ENCODE assay signal across 10 cellular contexts in the genomic region with DNA sequence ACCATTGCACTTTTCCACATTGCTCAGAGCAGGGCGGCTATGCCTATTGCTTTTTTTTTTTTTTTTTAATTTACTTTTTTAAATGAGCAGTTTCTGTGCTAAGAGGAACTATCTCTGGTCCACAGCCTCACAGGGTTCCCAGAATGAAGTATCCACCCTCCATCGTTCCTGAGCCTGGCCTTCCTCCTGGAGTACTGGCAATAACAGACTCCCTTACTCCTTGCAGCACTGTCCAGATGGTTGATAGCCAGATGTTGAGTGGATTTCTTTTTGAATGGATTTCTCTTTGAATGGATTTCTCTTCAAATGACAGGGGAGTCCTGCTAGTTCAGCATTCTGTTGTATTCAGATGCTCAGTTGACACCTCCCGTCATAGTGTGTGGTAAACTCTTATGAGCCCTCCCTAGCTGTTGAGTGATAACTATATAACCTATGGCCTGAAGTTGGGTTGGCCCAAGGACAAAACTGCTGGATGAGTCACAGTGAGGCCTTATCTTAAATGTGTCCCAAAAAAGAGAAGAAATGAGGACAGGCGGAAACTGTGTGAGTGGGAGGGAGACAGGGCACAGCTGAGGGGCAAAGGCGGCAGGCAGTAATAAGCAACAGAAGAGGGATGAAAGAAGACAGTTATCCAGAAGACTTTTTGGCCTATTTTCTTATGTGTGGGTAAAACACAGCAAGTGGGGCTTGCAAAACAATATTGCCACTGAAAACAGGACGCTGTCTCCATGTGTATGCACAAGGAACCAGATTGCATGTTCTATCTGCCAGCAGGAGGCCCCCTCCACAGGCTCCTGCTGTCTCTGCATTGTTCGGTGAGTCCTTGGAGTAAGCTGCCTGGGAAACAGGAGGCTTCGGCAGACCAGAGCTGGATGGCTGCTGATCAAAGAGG.
A peak's percentile ranks its signal among the peaks of the same experiment; 100 is the strongest.
DNase-seq lines count a peak whose midpoint lies in the region; ATAC-seq and TF ChIP-seq lines count a peak whose summit lies in the region.
"Had no signal": no experiment of that assay in that cellular context is flagged by ENCODE, and none has a peak within 500 bp of the region (broad histone marks: within the 10 kb centered on the region; RNA-seq: fewer than 3 reads in every experiment).

No MANE protein-coding gene starts in this region.

- TF ChIP-seq CTCF in NB4 (IDR thresholded peaks at IDR 0.05; ENCODE audit: low read depth, low read length) (peak; percentile 36), tibial nerve (IDR thresholded peaks at IDR 0.05) (peak in 1 of 5 experiments; percentile 16)

- TF ChIP-seq POLR2A in NB4 (IDR thresholded peaks at IDR 0.05; ENCODE audit: extremely low read depth, insufficient read length) (no peak), tibial nerve (IDR thresholded peaks at IDR 0.05) (no peak)

- no peak for ATAC-seq in HG03196 (IDR thresholded peaks at IDR 0.05; ENCODE audit: unreplicated experiment)

- WGBS in mesodermal cell (ENCODE audit: insufficient coverage in 2 of 2), 2 experiments = 63 to 70% methylated on average over 6 of the region's 8 CpGs
- WGBS in tibial nerve, 2 donors = 43 to 51% methylated on average over 8 of the region's 8 CpGs

- H3K36me3 Mint-ChIP-seq in CD8-positive, alpha-beta memory T cell = no peaks in the 10 kb centered on the region

- H3K36me3 ChIP-seq in mesodermal cell (ENCODE audit: control insufficient read depth, insufficient read depth, low read length) = no peaks in the 10 kb centered on the region
- H3K36me3 ChIP-seq in tibial nerve = no peaks in the 10 kb centered on the region
- H3K36me3 ChIP-seq in CD8-positive, alpha-beta memory T cell (ENCODE audit: insufficient read depth, low read length) = no peaks in the 10 kb centered on the region

- no peak overlapping the region for H3K4me3 Mint-ChIP-seq in CD8-positive, alpha-beta memory T cell

- POLR2A ChIA-PET in CD8-positive, alpha-beta memory T cell (lab: Charles Lee) = no interaction called here

- CTCF ChIA-PET in CD8-positive, alpha-beta memory T cell (lab: Charles Lee) = no interaction called here

- DNase-seq in AML-193 (lab: John Stamatoyannopoulos, UW) = peak; percentile 60
- DNase-seq in NB4 (ENCODE audit: low read depth) = peak; percentile 98
- DNase-seq in dermis blood vessel endothelial cell = peak; percentile 83
- DNase-seq in tibial nerve (ENCODE audit: low spot score in 2 of 2) = no peak
- DNase-seq in activated CD4-positive, CD25-positive, alpha-beta regulatory T cell (lab: John Stamatoyannopoulos, UW) = no peak
- no peak for DNase-seq in CD8-positive, alpha-beta memory T cell
- DNase-seq: NCI-H2171 treated with DMSO at 0.1 percent for 48 hours; stimulated activated CD4-positive, alpha-beta T cell treated with anti-CD3 and anti-CD28 coated beads, Interleukin-1b, Interleukin-23, amount 100 ng/mL, for 48 hours had no signal

- no peak overlapping the region for H3K27ac Mint-ChIP-seq in CD8-positive, alpha-beta memory T cell

- H3K4me1 ChIP-seq in mesodermal cell (ENCODE audit: control insufficient read depth, insufficient read depth, low read length, poor library complexity, severe bottlenecking) = peaks cover 35% of the 10 kb centered on the region
- peaks cover 0 to 36% (median 6%) of the 10 kb centered on the region in 4 donors for H3K4me1 ChIP-seq in tibial nerve
- H3K4me1 ChIP-seq in CD8-positive, alpha-beta memory T cell (ENCODE audit: insufficient read depth, low read length) = no peaks in the 10 kb centered on the region

- H3K4me3 ChIP-seq in NB4 (ENCODE audit: low read depth, low read length) (peak overlapping the region; percentile 21), mesodermal cell (ENCODE audit: extremely low read depth, insufficient read depth, low read length, poor library complexity, severe bottlenecking) (no peak overlapping the region), tibial nerve (no peak overlapping the region)
- no peak overlapping the region for H3K4me3 ChIP-seq in CD8-positive, alpha-beta memory T cell (ENCODE audit: low read length)

- H3K27me3 Mint-ChIP-seq in CD8-positive, alpha-beta memory T cell = peaks cover 3 to 12% of the 10 kb centered on the region in 2 donors

- no peaks in the 10 kb centered on the region for H3K27me3 ChIP-seq in tibial nerve
- no peaks in the 10 kb centered on the region for H3K27me3 ChIP-seq in CD8-positive, alpha-beta memory T cell (ENCODE audit: insufficient read depth, low read length, poor library complexity, severe bottlenecking)

- no peaks in the 10 kb centered on the region for H3K9me3 Mint-ChIP-seq in CD8-positive, alpha-beta memory T cell

- peak overlapping the region; percentile 71 for H3K27ac ChIP-seq in mesodermal cell (ENCODE audit: low read depth, low read length, severe bottlenecking)
- peak overlapping the region in 1 of 4 donors; percentile 17 for H3K27ac ChIP-seq in tibial nerve
- H3K27ac ChIP-seq in CD8-positive, alpha-beta memory T cell (ENCODE audit: low read depth, low read length) = no peak overlapping the region

- peaks cover 0 to 4% (median 0%) of the 10 kb centered on the region in 3 donors for H3K4me1 Mint-ChIP-seq in CD8-positive, alpha-beta memory T cell

- no peaks in the 10 kb centered on the region for H3K9me3 ChIP-seq in mesodermal cell (ENCODE audit: control insufficient read depth, low read length)
- no peaks in the 10 kb centered on the region for H3K9me3 ChIP-seq in tibial nerve
- H3K9me3 ChIP-seq in CD8-positive, alpha-beta memory T cell (ENCODE audit: low read length) = no peaks in the 10 kb centered on the region

- no peak for TF ChIP-seq EP300 in tibial nerve (IDR thresholded peaks at IDR 0.05)

Comparison
In these comparisons a context has a peak if more than half of its experiments do, and no peak if none do; other contexts are left out.
1. DNase-seq: peak in AML-193 (2 of 2), NB4 (single experiment) and dermis blood vessel endothelial cell (single experiment); none in tibial nerve (0 of 2), activated CD4-positive, CD25-positive, alpha-beta regulatory T cell (0 of 4) and CD8-positive, alpha-beta memory T cell (0 of 5).